8 cellular contexts compared by ENCODE assay signal in genomic region chr1:174999926-175000696, GRCh38. TPM values are rescaled to one million over a fixed set of nuclear protein-coding genes. Genes with fewer than 3 reads are reported as not detected.
DNase-seq lines count a peak whose midpoint lies in the region; ATAC-seq and TF ChIP-seq lines count a peak whose summit lies in the region.

Gene CACYBP (plus strand): TSS chr1:174999947. CDS start chr1:175000181, 234 bp downstream.

- CTCF ChIA-PET in GM10248 (lab: Yijun Ruan, JAX), result interaction anchor here (0.9 to 5.9 kb wide), 9 partner anchors 10 to 783 kb away, joined by 3 to 58 read pairs (median 5); no protein-coding TSS in a partner anchor

- peak; percentile 1 for ATAC-seq in GM19043 (IDR thresholded peaks at IDR 0.05; ENCODE audit: low read depth, unreplicated experiment)

- POLR2A ChIA-PET in GM10248 (lab: Yijun Ruan, JAX), result interaction anchor here (1.0 to 2.5 kb wide), 5 partner anchors 17 to 738 kb away, joined by 3 to 12 read pairs (median 7); partner anchors contain the start of gene MRPS14

- H3K27ac ChIP-seq in C4-2B (peak within 1 kb of the TSS; percentile 98), caudate nucleus (ENCODE audit: low read depth, low read length) (peak within 1 kb of the TSS; percentile 100), layer of hippocampus (ENCODE audit: low read depth, low read length) (peak within 1 kb of the TSS; percentile 100)

- TF ChIP-seq CTCF in C4-2B (conservative IDR thresholded peaks at IDR 0.05), result no peak
- TF ChIP-seq CTCF in GM10248 (IDR thresholded peaks at IDR 0.05; ENCODE audit: control extremely low read depth, extremely low read depth, low read depth, missing control alignments), result no peak

- H3K27me3 ChIP-seq in layer of hippocampus (ENCODE audit: control insufficient read depth, insufficient read depth, low read length), result no peaks in the 10 kb centered on the region

- DNase-seq in HT1080 (ENCODE audit: low read depth) (peak; percentile 17), SKM-1 (lab: John Stamatoyannopoulos, UW; ENCODE audit: unreplicated experiment) (peak; percentile 30), caudate nucleus (lab: John Stamatoyannopoulos, UW) (peak in 34 of 61 donors; percentile 6 to 86 (median 60)), GM10248 (ENCODE audit: extremely low spot score) (no peak)
- DNase-seq in stimulated activated CD4-positive, alpha-beta T cell treated with anti-CD3 and anti-CD28 coated beads, Interleukin-4, amount 100 ng/mL, for 1 hour, result peak; percentile 40

RNA-seq across cellular contexts. Expression of gene CACYBP, which starts in this region (rescaled TPM):
- total RNA-seq in HT1080 (2014; rRNA removed; shearing (Covaris generic)), result 496 and 516 TPM in 2 replicates
- 260 and 297 TPM in 2 replicates for polyA plus RNA-seq in HT1080 (2015; cell fraction: cytosol; rRNA removed)
- polyA plus RNA-seq in HT1080 (2015; cell fraction: nucleus; rRNA removed), result 129 TPM in 2 replicates
